1 cellular context compared by ENCODE assay signal in the genomic region with DNA sequence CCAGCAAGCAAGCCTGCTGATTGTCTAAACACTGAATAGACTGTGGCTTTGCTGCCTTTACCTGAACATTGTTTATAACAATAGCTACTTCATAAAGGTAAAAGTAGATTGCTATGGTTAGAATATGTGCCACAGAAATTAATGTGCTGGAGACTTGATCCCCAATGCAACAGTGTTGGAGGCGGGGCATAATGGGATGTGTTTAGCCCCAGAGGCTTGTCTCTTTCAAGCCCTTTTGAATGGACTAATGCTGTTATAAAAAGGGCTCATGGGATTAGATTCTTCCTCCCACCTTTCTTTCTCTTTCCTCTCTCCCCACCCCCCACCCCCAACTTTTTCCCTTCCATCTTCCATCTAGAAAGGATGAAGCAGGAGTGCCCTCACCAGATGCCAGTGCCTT.
TF ChIP-seq lines count a peak whose summit lies in the region.

No MANE protein-coding gene starts in this region.

TF ChIP-seq in K562, 482 proteins besides CTCF, POLR2A, EP300 and RAD21 (continued from another document):
- TF ChIP-seq, protein P1, sequence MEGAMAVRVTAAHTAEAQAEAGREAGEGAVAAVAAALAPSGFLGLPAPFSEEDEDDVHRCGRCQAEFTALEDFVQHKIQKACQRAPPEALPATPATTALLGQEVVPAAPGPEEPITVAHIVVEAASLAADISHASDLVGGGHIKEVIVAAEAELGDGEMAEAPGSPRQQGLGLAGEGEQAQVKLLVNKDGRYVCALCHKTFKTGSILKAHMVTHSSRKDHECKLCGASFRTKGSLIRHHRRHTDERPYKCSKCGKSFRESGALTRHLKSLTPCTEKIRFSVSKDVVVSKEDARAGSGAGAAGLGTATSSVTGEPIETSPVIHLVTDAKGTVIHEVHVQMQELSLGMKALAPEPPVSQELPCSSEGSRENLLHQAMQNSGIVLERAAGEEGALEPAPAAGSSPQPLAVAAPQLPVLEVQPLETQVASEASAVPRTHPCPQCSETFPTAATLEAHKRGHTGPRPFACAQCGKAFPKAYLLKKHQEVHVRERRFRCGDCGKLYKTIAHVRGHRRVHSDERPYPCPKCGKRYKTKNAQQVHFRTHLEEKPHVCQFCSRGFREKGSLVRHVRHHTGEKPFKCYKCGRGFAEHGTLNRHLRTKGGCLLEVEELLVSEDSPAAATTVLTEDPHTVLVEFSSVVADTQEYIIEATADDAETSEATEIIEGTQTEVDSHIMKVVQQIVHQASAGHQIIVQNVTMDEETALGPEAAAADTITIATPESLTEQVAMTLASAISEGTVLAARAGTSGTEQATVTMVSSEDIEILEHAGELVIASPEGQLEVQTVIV (CRISPR knock-in tag; IDR thresholded peaks at IDR 0.05; ENCODE audit: borderline replicate concordance), result no peak
- TF ChIP-seq ZNF668 (CRISPR knock-in tag; IDR thresholded peaks at IDR 0.05), result no peak
- TF ChIP-seq FOXA3 (CRISPR knock-in tag; conservative IDR thresholded peaks at IDR 0.05 in 1 of 2, IDR thresholded peaks at IDR 0.05 in 1 of 2), result no peak
- no peak for TF ChIP-seq GTF2E2 (tag; IDR thresholded peaks at IDR 0.05)
- TF ChIP-seq, protein P2, sequence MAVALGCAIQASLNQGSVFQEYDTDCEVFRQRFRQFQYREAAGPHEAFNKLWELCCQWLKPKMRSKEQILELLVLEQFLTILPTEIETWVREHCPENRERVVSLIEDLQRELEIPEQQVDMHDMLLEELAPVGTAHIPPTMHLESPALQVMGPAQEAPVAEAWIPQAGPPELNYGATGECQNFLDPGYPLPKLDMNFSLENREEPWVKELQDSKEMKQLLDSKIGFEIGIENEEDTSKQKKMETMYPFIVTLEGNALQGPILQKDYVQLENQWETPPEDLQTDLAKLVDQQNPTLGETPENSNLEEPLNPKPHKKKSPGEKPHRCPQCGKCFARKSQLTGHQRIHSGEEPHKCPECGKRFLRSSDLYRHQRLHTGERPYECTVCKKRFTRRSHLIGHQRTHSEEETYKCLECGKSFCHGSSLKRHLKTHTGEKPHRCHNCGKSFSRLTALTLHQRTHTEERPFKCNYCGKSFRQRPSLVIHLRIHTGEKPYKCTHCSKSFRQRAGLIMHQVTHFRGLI (CRISPR knock-in tag; IDR thresholded peaks at IDR 0.05), result no peak
- no peak for TF ChIP-seq DPF2 (IDR thresholded peaks at IDR 0.05)
- TF ChIP-seq, protein P3, sequence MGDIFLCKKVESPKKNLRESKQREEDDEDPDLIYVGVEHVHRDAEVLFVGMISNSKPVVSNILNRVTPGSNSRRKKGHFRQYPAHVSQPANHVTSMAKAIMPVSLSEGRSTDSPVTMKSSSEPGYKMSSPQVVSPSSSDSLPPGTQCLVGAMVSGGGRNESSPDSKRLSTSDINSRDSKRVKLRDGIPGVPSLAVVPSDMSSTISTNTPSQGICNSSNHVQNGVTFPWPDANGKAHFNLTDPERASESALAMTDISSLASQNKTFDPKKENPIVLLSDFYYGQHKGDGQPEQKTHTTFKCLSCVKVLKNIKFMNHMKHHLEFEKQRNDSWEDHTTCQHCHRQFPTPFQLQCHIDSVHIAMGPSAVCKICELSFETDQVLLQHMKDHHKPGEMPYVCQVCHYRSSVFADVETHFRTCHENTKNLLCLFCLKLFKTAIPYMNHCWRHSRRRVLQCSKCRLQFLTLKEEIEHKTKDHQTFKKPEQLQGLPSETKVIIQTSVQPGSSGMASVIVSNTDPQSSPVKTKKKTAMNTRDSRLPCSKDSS (IDR thresholded peaks at IDR 0.05; ENCODE audit: low read depth, partially characterized antibody), result no peak
